26 cellular contexts compared by ENCODE assay signal in genomic region chr2:44524347-44524926, GRCh38.
DNase-seq lines count a peak whose midpoint lies in the region; ATAC-seq and TF ChIP-seq lines count a peak whose summit lies in the region.
"Had no signal": no experiment of that assay in that cellular context is flagged by ENCODE, and none has a peak within 500 bp of the region (broad histone marks: within the 10 kb centered on the region; RNA-seq: fewer than 3 reads in every experiment).

No MANE protein-coding gene starts in this region.

- no peaks in the 10 kb centered on the region for H3K36me3 ChIP-seq in GM23248 (ENCODE audit: low read depth)
- H3K36me3 ChIP-seq in adipocyte (ENCODE audit: control insufficient read depth, insufficient read depth, low read length, severe bottlenecking): no peaks in the 10 kb centered on the region
- no peaks in the 10 kb centered on the region for H3K36me3 ChIP-seq in liver (ENCODE audit: control insufficient read depth in 4 of 4, insufficient read depth in 3 of 4, low read depth in 1 of 4, low read length in 3 of 4)
- H3K36me3 ChIP-seq in HAP-1 (replicated peaks): no peaks in the 10 kb centered on the region

- H3K4me2 ChIP-seq in GM23248 (ENCODE audit: unreplicated experiment): no peak overlapping the region

- intact Hi-C loops in Right ventricle myocardium superior (cut with DNase I): no loop called here

- H3K36me3 Mint-ChIP-seq in immature natural killer cell: peaks cover 16 to 20% (median 17%) of the 10 kb centered on the region in 3 donors

- 45 to 63% methylated on average over 1 of the region's 1 CpG for WGBS in GM23248 (ENCODE audit: low coverage in 1 of 2, low lambda C conversion rate in 2 of 2, missing lambda C conversion rate in 2 of 2), 2 experiments
- 31% methylated on average over 1 of the region's 1 CpG for WGBS in liver

- ATAC-seq in Right ventricle myocardium superior (ENCODE audit: poor library complexity) (no peak), HG03135 (IDR thresholded peaks at IDR 0.05; ENCODE audit: unreplicated experiment) (no peak)
- ATAC-seq: GM12878 had no signal

- no peaks in the 10 kb centered on the region for H3K27me3 ChIP-seq in GM23248 (replicated peaks; ENCODE audit: insufficient read depth)
- no peaks in the 10 kb centered on the region for H3K27me3 ChIP-seq in adipocyte (replicated peaks; ENCODE audit: control insufficient read depth, insufficient read depth, low read length)
- H3K27me3 ChIP-seq in liver (ENCODE audit: control insufficient read depth in 4 of 4, insufficient read depth in 4 of 4, low read length in 3 of 4): no peaks in the 10 kb centered on the region
- H3K27me3 ChIP-seq in HAP-1 (ENCODE audit: low read depth): no peaks in the 10 kb centered on the region

- H3F3A ChIP-seq in GM23248 (ENCODE audit: insufficient read depth): peaks cover 11% of the 10 kb centered on the region; the same call in 1 of the 2 replicates

- no peaks in the 10 kb centered on the region for H4K20me1 ChIP-seq in GM23248 (ENCODE audit: insufficient read depth)

- H3K9me3 Mint-ChIP-seq in immature natural killer cell: peaks cover 9 to 14% (median 10%) of the 10 kb centered on the region in 6 donors

- H3K4me3 Mint-ChIP-seq in immature natural killer cell: no peak overlapping the region
- H3K4me3 Mint-ChIP-seq: CD4-positive, alpha-beta memory T cell had no signal

- H3K79me2 ChIP-seq in GM23248 (ENCODE audit: insufficient read depth): no peaks in the 10 kb centered on the region

- no peak overlapping the region for H2AFZ ChIP-seq in GM23248

- no peak overlapping the region for H3K27ac Mint-ChIP-seq in immature natural killer cell
- H3K27ac Mint-ChIP-seq: IgD-negative memory B cell had no signal

- H3K9me3 ChIP-seq in GM23248 (ENCODE audit: low read depth): no peaks in the 10 kb centered on the region
- peaks cover 8% of the 10 kb centered on the region for H3K9me3 ChIP-seq in adipocyte (ENCODE audit: control insufficient read depth, low read length)
- peaks cover 0 to 10% (median 3%) of the 10 kb centered on the region in 4 donors for H3K9me3 ChIP-seq in liver (ENCODE audit: control insufficient read depth in 4 of 4, low read length in 3 of 4)
- H3K9me3 ChIP-seq in HAP-1: peaks cover 10% of the 10 kb centered on the region

- H3K27ac ChIP-seq in GM23248: no peak overlapping the region
- peak overlapping the region; percentile 74 to 79 for H3K27ac ChIP-seq in liver (ENCODE audit: low read depth in 1 of 2, low read length in 2 of 2)

- H3K27me3 Mint-ChIP-seq in immature natural killer cell (ENCODE audit: low read depth in 3 of 3): peaks cover 0 to 3% (median 0%) of the 10 kb centered on the region in 3 donors
- H3K27me3 Mint-ChIP-seq: IgD-negative memory B cell had no signal

- H3K9me2 ChIP-seq in GM23248 (ENCODE audit: insufficient read depth): no peaks in the 10 kb centered on the region

- H3K4me1 Mint-ChIP-seq in immature natural killer cell: no peaks in the 10 kb centered on the region
- H3K4me1 Mint-ChIP-seq: CD4-positive, alpha-beta memory T cell had no signal

- TF ChIP-seq CTCF in liver (IDR thresholded peaks at IDR 0.05; ENCODE audit: low read depth, low read length, missing input control): peak; percentile 21

- no peak overlapping the region for H3K9ac ChIP-seq in GM23248
- H3K9ac ChIP-seq in adipocyte (ENCODE audit: low read length): no peak overlapping the region
- H3K9ac ChIP-seq in liver (ENCODE audit: low read depth in 1 of 2, low read length in 2 of 2): no peak overlapping the region

- in situ Hi-C loops in GM23248 (cut with MboI) (no loop called here), HAP-1 (cut with MboI; ENCODE audit: low sequenced_read_pairs) (no loop called here)

- H3K4me1 ChIP-seq in GM23248 (ENCODE audit: insufficient read depth) (peaks cover 21% of the 10 kb centered on the region), adipocyte (ENCODE audit: control insufficient read depth, insufficient read depth, low read length) (peaks cover 10% of the 10 kb centered on the region), liver (ENCODE audit: control insufficient read depth in 4 of 4, insufficient read depth in 4 of 4, low read length in 3 of 4) (peaks cover 0 to 7% (median 3%) of the 10 kb centered on the region in 4 donors), HAP-1 (no peaks in the 10 kb centered on the region)

- H3K4me3 ChIP-seq in GM23248: no peak overlapping the region
- H3K4me3 ChIP-seq in adipocyte (ENCODE audit: low read length): no peak overlapping the region
- no peak overlapping the region for H3K4me3 ChIP-seq in liver (ENCODE audit: low read depth in 1 of 3, low read length in 3 of 3)
- no peak overlapping the region for H3K4me3 ChIP-seq in HAP-1
- H3K4me3 ChIP-seq: GM12878 had no signal

- peak; percentile 58 to 74 for TF ChIP-seq RAD21 in liver (IDR thresholded peaks at IDR 0.05)

- DNase-seq in GM23248: peak; percentile 3
- DNase-seq in adipocyte (ENCODE audit: low read depth): peak; percentile 9
- peak; percentile 34 for DNase-seq in fibroblast of peridontal ligament (ENCODE audit: extremely low read depth)
- no peak for DNase-seq in Right ventricle myocardium superior
- DNase-seq in immature natural killer cell: no peak
- DNase-seq in HAP-1 (ENCODE audit: low spot score in 2 of 2): no peak
- DNase-seq: C1 segment of cervical spinal cord; CD4-positive, alpha-beta memory T cell; COR-L47; DMS 273 treated with DMSO at 0.1 percent for 48 hours; DMS79; EL; GDM1; NCI-H1048; NCI-H1417 treated with DMSO at 0.1 percent for 48 hours; NCI-H1694 treated with DMSO at 0.1 percent for 48 hours; NCI-H2081; NCI-H2227 treated with DMSO at 0.1 percent for 48 hours; NCI-H69; RPMI8226; SHP77 treated with DMSO at 0.1 percent for 48 hours; SW 1271 had no signal

TF ChIP-seq in liver, 16 proteins besides CTCF, POLR2A, EP300 and RAD21:
- TF ChIP-seq HNF4G (IDR thresholded peaks at IDR 0.05) (peak; percentile 86), NR2F2 (IDR thresholded peaks at IDR 0.05) (no peak), EGR1 (IDR thresholded peaks at IDR 0.05; ENCODE audit: low read depth in 2 of 2) (peak in 1 of 2 donors; percentile 48), FOXA2 (IDR thresholded peaks at IDR 0.05) (peak; percentile 83), JUND (IDR thresholded peaks at IDR 0.05) (peak; percentile 78 to 91), REST (IDR thresholded peaks at IDR 0.05) (peak; percentile 86), ATF3 (IDR thresholded peaks at IDR 0.05) (peak; percentile 56), YY1 (IDR thresholded peaks at IDR 0.05) (peak; percentile 76), HNF4A (conservative IDR thresholded peaks at IDR 0.05) (peak; percentile 94 to 96), MAX (IDR thresholded peaks at IDR 0.05) (peak; percentile 48), SP1 (IDR thresholded peaks at IDR 0.05) (peak; percentile 95), TAF1 (conservative IDR thresholded peaks at IDR 0.05) (no peak), FOXA1 (IDR thresholded peaks at IDR 0.05) (peak; percentile 58), GABPA (IDR thresholded peaks at IDR 0.05 in 1 of 2, conservative IDR thresholded peaks at IDR 0.05 in 1 of 2) (no peak), RXRA (IDR thresholded peaks at IDR 0.05) (peak; percentile 74 to 82), ZBTB33 (IDR thresholded peaks at IDR 0.05) (peak; percentile 35)

Comparison
In these comparisons a context has a peak if more than half of its experiments do, and no peak if none do; other contexts are left out.
1. DNase-seq: peak in GM23248 (single experiment), adipocyte (single experiment) and fibroblast of peridontal ligament (single experiment); none in Right ventricle myocardium superior (single experiment), immature natural killer cell (0 of 3) and HAP-1 (0 of 2).